30 cellular contexts compared by ENCODE assay signal in the genomic region with DNA sequence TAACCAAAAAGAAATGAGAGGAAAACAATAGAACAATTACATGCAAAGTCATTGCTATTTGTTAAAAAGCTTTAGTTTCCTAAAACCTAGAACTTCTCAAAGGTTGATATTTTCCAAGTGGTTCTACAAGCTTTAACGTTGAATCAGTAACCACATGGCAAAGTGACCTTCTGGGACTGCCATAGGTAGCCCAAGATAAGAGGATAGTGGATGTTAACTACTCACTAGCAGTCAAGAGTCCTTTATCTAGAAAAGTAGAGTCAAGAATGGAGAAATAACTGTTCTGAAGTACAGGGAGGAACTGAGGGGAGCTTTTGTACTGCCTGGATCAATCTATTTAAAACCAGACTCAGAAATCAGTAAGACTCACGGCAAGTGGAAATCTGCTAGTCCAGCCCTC.
"Had no signal": no experiment of that assay in that cellular context is flagged by ENCODE, and none has a peak within 500 bp of the region (broad histone marks: within the 10 kb centered on the region; RNA-seq: fewer than 3 reads in every experiment).

No MANE protein-coding gene starts in this region.

- H3K4me3 ChIP-seq: left ventricle myocardium inferior, lung, mucosa of descending colon, pancreas, prostate gland, sigmoid colon, smooth muscle cell, tibial nerve, uterus had no signal

- ATAC-seq: left colon; mucosa of descending colon; naive thymus-derived CD4-positive, alpha-beta T cell; natural killer cell treated with Interleukin-12 subunit alpha and Interleukin-12 subunit beta and Interleukin-15 and Interleukin-18, amount 100 ng/mL, for 72 hours; pancreas; right cardiac atrium; stimulated activated memory B cell treated with anti-CD40 and anti-IgM and Interleukin-4, amounts not matched to agents 10 μg/mL and 1 μg/mL and 100 μg/mL, for 72 hours; stimulated activated naive CD8-positive, alpha-beta T cell treated with anti-CD3 and anti-CD28 coated beads, Interleukin-15, amount 100 ng/mL, for 72 hours had no signal

- FAIRE-seq: islet of Langerhans, kidney, pancreas had no signal

- DNase-seq: hypothalamus; immature natural killer cell; kidney; left colon; left ventricle myocardium inferior; midbrain; mucosa of descending colon; naive thymus-derived CD4-positive, alpha-beta T cell; nucleus accumbens; posterior cingulate gyrus; retina; right cardiac atrium; sigmoid colon; stimulated activated CD4-positive, alpha-beta T cell treated with anti-CD3 and anti-CD28 coated beads, Interleukin-1b, Interleukin-23, amount 100 ng/mL, for 48 hours; stimulated activated CD4-positive, alpha-beta T cell treated with anti-CD3 and anti-CD28 coated beads, Interleukin-2, amount 100 ng/mL, for 48 hours; stimulated activated CD4-positive, alpha-beta T cell treated with anti-CD3 and anti-CD28 coated beads, Interleukin-4, amount 100 ng/mL, for 4 hours; stimulated activated CD8-positive, alpha-beta memory T cell treated with anti-CD3 and anti-CD28 coated beads, Interleukin-4, amount 100 ng/mL, for 48 hours; stimulated activated naive CD4-positive, alpha-beta T cell treated with Interleukin-2 at 50 U/mL for 16 hours; stimulated activated naive CD8-positive, alpha-beta T cell treated with anti-CD3 and anti-CD28 coated beads, Interleukin-15, amount 100 ng/mL, for 72 hours; substantia nigra; uterus had no signal

- H3K4me1 ChIP-seq: left ventricle myocardium inferior, pancreas, prostate gland, sigmoid colon, tibial nerve, uterus had no signal

- H3K27ac ChIP-seq: left ventricle myocardium inferior, pancreas, prostate gland, sigmoid colon, tibial nerve, uterus had no signal

- H3K4me2 ChIP-seq: smooth muscle cell had no signal

- H3K4me3 Mint-ChIP-seq: immature natural killer cell; naive thymus-derived CD4-positive, alpha-beta T cell; natural killer cell treated with Interleukin-12 subunit alpha and Interleukin-12 subunit beta and Interleukin-15 and Interleukin-18, amount 100 ng/mL, for 72 hours; stimulated activated memory B cell treated with anti-CD40 and anti-IgM and Interleukin-4, amounts not matched to agents 10 μg/mL and 1 μg/mL and 100 μg/mL, for 72 hours; stimulated activated naive CD8-positive, alpha-beta T cell treated with anti-CD3 and anti-CD28 coated beads, Interleukin-15, amount 100 ng/mL, for 72 hours; type B pancreatic cell had no signal

- H3K27me3 ChIP-seq: pancreas, sigmoid colon, uterus had no signal

- H3K4me1 Mint-ChIP-seq: immature natural killer cell; stimulated activated memory B cell treated with anti-CD40 and anti-IgM and Interleukin-4, amounts not matched to agents 10 μg/mL and 1 μg/mL and 100 μg/mL, for 72 hours; stimulated activated naive CD8-positive, alpha-beta T cell treated with anti-CD3 and anti-CD28 coated beads, Interleukin-15, amount 100 ng/mL, for 72 hours had no signal

- H3K36me3 ChIP-seq: left ventricle myocardium inferior, pancreas, prostate gland, sigmoid colon, tibial nerve, uterus had no signal

- H3K27ac Mint-ChIP-seq: immature natural killer cell; naive thymus-derived CD4-positive, alpha-beta T cell; natural killer cell treated with Interleukin-12 subunit alpha and Interleukin-12 subunit beta and Interleukin-15 and Interleukin-18, amount 100 ng/mL, for 72 hours; stimulated activated memory B cell treated with anti-CD40 and anti-IgM and Interleukin-4, amounts not matched to agents 10 μg/mL and 1 μg/mL and 100 μg/mL, for 72 hours; stimulated activated naive CD8-positive, alpha-beta T cell treated with anti-CD3 and anti-CD28 coated beads, Interleukin-15, amount 100 ng/mL, for 72 hours; type B pancreatic cell had no signal

- H3K9me3 Mint-ChIP-seq: immature natural killer cell; natural killer cell treated with Interleukin-12 subunit alpha and Interleukin-12 subunit beta and Interleukin-15 and Interleukin-18, amount 100 ng/mL, for 72 hours; stimulated activated memory B cell treated with anti-CD40 and anti-IgM and Interleukin-4, amounts not matched to agents 10 μg/mL and 1 μg/mL and 100 μg/mL, for 72 hours; stimulated activated naive CD8-positive, alpha-beta T cell treated with anti-CD3 and anti-CD28 coated beads, Interleukin-15, amount 100 ng/mL, for 72 hours had no signal

- H3K36me3 Mint-ChIP-seq: immature natural killer cell; natural killer cell treated with Interleukin-12 subunit alpha and Interleukin-12 subunit beta and Interleukin-15 and Interleukin-18, amount 100 ng/mL, for 72 hours; stimulated activated memory B cell treated with anti-CD40 and anti-IgM and Interleukin-4, amounts not matched to agents 10 μg/mL and 1 μg/mL and 100 μg/mL, for 72 hours; type B pancreatic cell had no signal

- H3K9me3 ChIP-seq: left ventricle myocardium inferior, mucosa of descending colon, pancreas, prostate gland, sigmoid colon, tibial nerve, uterus had no signal
